ENCODE assay signal across 8 cellular contexts in the genomic region with DNA sequence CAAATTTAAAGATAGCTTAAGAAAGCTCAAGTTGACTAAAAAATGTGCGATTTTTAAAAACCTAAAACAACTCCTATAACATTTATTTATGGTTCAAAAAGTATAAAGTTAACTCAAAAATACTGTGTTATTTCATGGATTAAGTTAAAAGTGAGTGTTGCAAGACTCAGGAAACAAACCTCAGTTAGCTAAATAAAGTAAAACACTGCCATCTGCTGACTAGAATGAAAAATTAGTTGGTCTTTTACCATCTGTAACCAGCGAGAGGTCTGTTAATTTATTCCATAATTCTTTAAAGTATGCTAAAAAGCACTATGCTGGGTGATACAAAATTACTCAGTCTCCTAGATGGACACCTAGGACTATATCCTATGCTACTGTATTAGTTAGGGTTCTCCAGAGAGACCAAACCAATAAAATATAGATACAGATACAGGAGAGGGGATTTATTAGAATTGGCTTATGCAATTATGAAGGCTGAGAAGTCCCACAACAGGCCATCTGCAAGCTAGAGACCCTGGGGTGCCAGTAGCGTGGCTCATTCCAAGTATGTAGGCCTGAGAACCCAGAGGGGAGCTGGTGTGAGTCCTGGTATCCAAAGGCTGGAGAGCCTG. TPM values are rescaled to one million over a fixed set of nuclear protein-coding genes. Genes with fewer than 3 reads are reported as not detected.
DNase-seq lines count a peak whose midpoint lies in the region; ATAC-seq and TF ChIP-seq lines count a peak whose summit lies in the region.

No MANE protein-coding gene starts in this region.

- peaks cover 3 to 26% (median 12%) of the 10 kb centered on the region in 6 donors for H3K9me3 Mint-ChIP-seq in immature natural killer cell

- TF ChIP-seq CTCF in LNCAP (IDR thresholded peaks at IDR 0.05) (peak; percentile 59), gastroesophageal sphincter (IDR thresholded peaks at IDR 0.05) (peak; percentile 38 to 64 (median 54)), suprapubic skin (IDR thresholded peaks at IDR 0.05) (peak; percentile 23 to 56)

- TF ChIP-seq EP300 in gastroesophageal sphincter (IDR thresholded peaks at IDR 0.05) (no peak), suprapubic skin (IDR thresholded peaks at IDR 0.05) (no peak)

- ATAC-seq in gastroesophageal sphincter (no peak), GM19467 (IDR thresholded peaks at IDR 0.05; ENCODE audit: unreplicated experiment) (no peak)

- peaks cover 6 to 7% (median 6%) of the 10 kb centered on the region in 3 donors for H3K27me3 Mint-ChIP-seq in immature natural killer cell (ENCODE audit: low read depth in 3 of 3)

- no peak overlapping the region for H3K4me3 Mint-ChIP-seq in immature natural killer cell

- H3K36me3 ChIP-seq in gastroesophageal sphincter, result no peaks in the 10 kb centered on the region
- no peaks in the 10 kb centered on the region for H3K36me3 ChIP-seq in suprapubic skin

- no peak for TF ChIP-seq POLR2A in gastroesophageal sphincter (IDR thresholded peaks at IDR 0.05)
- TF ChIP-seq POLR2A in suprapubic skin (IDR thresholded peaks at IDR 0.05), result no peak

- WGBS in gastroesophageal sphincter (ENCODE audit: low coverage in 1 of 2), 2 donors, result 2 to 4% methylated on average over 3 of the region's 3 CpGs
- WGBS in suprapubic skin, result 4% methylated on average over 3 of the region's 3 CpGs

- no peak overlapping the region for H3K27ac ChIP-seq in gastroesophageal sphincter
- H3K27ac ChIP-seq in suprapubic skin, result no peak overlapping the region

- H3K27ac Mint-ChIP-seq in immature natural killer cell, result no peak overlapping the region

- DNase-seq in NCI-H2196 (lab: John Stamatoyannopoulos, UW; ENCODE audit: unreplicated experiment) (peak; percentile 21), NCI-H2196 treated with DMSO at 0.1 percent for 48 hours (lab: John Stamatoyannopoulos, UW; ENCODE audit: unreplicated experiment) (no peak), SKM-1 (lab: John Stamatoyannopoulos, UW; ENCODE audit: unreplicated experiment) (peak; percentile 21), suprapubic skin (ENCODE audit: low spot score in 2 of 2) (no peak), immature natural killer cell (no peak)

- H3K4me3 ChIP-seq in gastroesophageal sphincter, result no peak overlapping the region
- no peak overlapping the region for H3K4me3 ChIP-seq in suprapubic skin

- H3K36me3 Mint-ChIP-seq in immature natural killer cell, result peaks cover 0 to 4% (median 0%) of the 10 kb centered on the region in 3 donors

- H3K9me3 ChIP-seq in gastroesophageal sphincter (no peaks in the 10 kb centered on the region), suprapubic skin (no peaks in the 10 kb centered on the region)

- no peaks in the 10 kb centered on the region for H3K4me1 Mint-ChIP-seq in immature natural killer cell

- no peaks in the 10 kb centered on the region for H3K27me3 ChIP-seq in gastroesophageal sphincter
- H3K27me3 ChIP-seq in suprapubic skin, result no peaks in the 10 kb centered on the region

- H3K4me1 ChIP-seq in gastroesophageal sphincter (peaks cover 0 to 9% (median 0%) of the 10 kb centered on the region in 3 donors), suprapubic skin (peaks cover 10% of the 10 kb centered on the region)

RNA-seq across cellular contexts. Expression of gene WDFY3, which starts 4.9 kb away (rescaled TPM):
- total RNA-seq in gastroesophageal sphincter (100 to 1,000 TPM in 1 of 4 donors, 10 to 100 TPM in 3; 76.7 to 140 (median 90.1) TPM), suprapubic skin (100 to 1,000 TPM in 3 of 4 donors, 10 to 100 TPM in 1; 79.2 to 244 (median 119) TPM)
- polyA plus RNA-seq in immature natural killer cell, result under 1 TPM in 1 of 3 donors, not detected in 2; 0.02 TPM

Comparison
In these comparisons a context has a peak if more than half of its experiments do, and no peak if none do; other contexts are left out.
1. DNase-seq: peak in NCI-H2196 (single experiment) and SKM-1 (single experiment); none in NCI-H2196 treated with DMSO at 0.1 percent for 48 hours (single experiment), suprapubic skin (0 of 2) and immature natural killer cell (0 of 3).
2. Peak in every context shown above with its lines, with median percentiles within 50 percentile points of each other: CTCF ChIP-seq.